Comparison of ENCODE assay signal across 28 cellular contexts in genomic region chr22:36257308-36257707, GRCh38. TPM values are rescaled to one million over a fixed set of nuclear protein-coding genes. Genes with fewer than 3 reads are reported as not detected.
DNase-seq lines count a peak whose midpoint lies in the region; ATAC-seq and TF ChIP-seq lines count a peak whose summit lies in the region.
"Had no signal": no experiment of that assay in that cellular context is flagged by ENCODE, and none has a peak within 500 bp of the region (broad histone marks: within the 10 kb centered on the region; RNA-seq: fewer than 3 reads in every experiment).

No MANE protein-coding gene starts in this region.

- no peak for TF ChIP-seq CTCF in activated CD8-positive, alpha-beta T cell treated with anti-CD3 and anti-CD28 coated beads for 36 hours (IDR thresholded peaks at IDR 0.05)
- TF ChIP-seq CTCF in Calu3 (IDR thresholded peaks at IDR 0.05; ENCODE audit: unreplicated experiment) (no peak), smooth muscle cell (IDR thresholded peaks at IDR 0.05; ENCODE audit: borderline replicate concordance, insufficient read depth, poor library complexity, severe bottlenecking) (no peak)

- no peaks in the 10 kb centered on the region for H3K36me3 ChIP-seq in smooth muscle cell (ENCODE audit: low read depth)
- H3K36me3 ChIP-seq: cardiac muscle cell, right atrium auricular region had no signal

- POLR2A ChIA-PET in activated CD8-positive, alpha-beta T cell treated with anti-CD3 and anti-CD28 coated beads, Interleukin-2, amount 10 ng/mL, durations not matched to agents 7 days and 5 days (lab: Charles Lee), result interaction anchor here (1.3 kb wide), 1 partner anchor 18 kb away, joined by 3 read pairs; the partner anchor contains the start of gene APOL2
- POLR2A ChIA-PET in activated CD8-positive, alpha-beta T cell treated with anti-CD3 and anti-CD28 coated beads for 36 hours (lab: Charles Lee), result interaction anchor here (0.6 to 1.4 kb wide), 3 partner anchors 17 to 67 kb away, joined by 3 to 5 read pairs (median 3); no protein-coding TSS in a partner anchor
- POLR2A ChIA-PET in activated CD4-positive, alpha-beta memory T cell treated with anti-CD3 and anti-CD28 coated beads, Interleukin-2, amount 10 ng/mL, durations not matched to agents 7 days and 5 days (lab: Charles Lee), result interaction anchor here (5.1 kb wide), 1 partner anchor 18 kb away, joined by 48 read pairs; the partner anchor contains the start of gene APOL2

- H3K4me3 Mint-ChIP-seq in activated CD8-positive, alpha-beta T cell treated with anti-CD3 and anti-CD28 coated beads, Interleukin-2, amount 10 ng/mL, durations not matched to agents 7 days and 5 days, result no peak overlapping the region
- H3K4me3 Mint-ChIP-seq in activated CD8-positive, alpha-beta T cell treated with anti-CD3 and anti-CD28 coated beads for 36 hours, result no peak overlapping the region
- no peak overlapping the region for H3K4me3 Mint-ChIP-seq in Calu3 (ENCODE audit: low read depth, unreplicated experiment)
- H3K4me3 Mint-ChIP-seq in activated CD4-positive, alpha-beta memory T cell treated with anti-CD3 and anti-CD28 coated beads, Interleukin-2, amount 10 ng/mL, durations not matched to agents 7 days and 5 days, result no peak overlapping the region

- H3K27ac ChIP-seq in smooth muscle cell (ENCODE audit: low read depth), result no peak overlapping the region
- H3K27ac ChIP-seq: A549, ascending aorta, cardiac muscle cell, colonic mucosa, tibial artery had no signal

- no peak overlapping the region for H3K4me3 ChIP-seq in smooth muscle cell
- H3K4me3 ChIP-seq: A549, ascending aorta, cardiac muscle cell, colonic mucosa, right atrium auricular region, tibial artery had no signal

- BruUV-seq in Calu3 (replicated peaks; lab: Mats Ljungman, UMichigan), result no TSS peak

- peaks cover 13% of the 10 kb centered on the region for H3K4me1 ChIP-seq in smooth muscle cell (ENCODE audit: low read depth)

- H3K9ac ChIP-seq in smooth muscle cell (ENCODE audit: low read depth), result no peak overlapping the region

- H2AFZ ChIP-seq in smooth muscle cell (ENCODE audit: low read depth), result no peak overlapping the region

- no peaks in the 10 kb centered on the region for H3K27me3 ChIP-seq in smooth muscle cell (ENCODE audit: low read depth)
- H3K27me3 ChIP-seq: ascending aorta, cardiac muscle cell, colonic mucosa, right atrium auricular region, tibial artery had no signal

- peak overlapping the region; percentile 40 for H3K27ac Mint-ChIP-seq in activated CD8-positive, alpha-beta T cell treated with anti-CD3 and anti-CD28 coated beads, Interleukin-2, amount 10 ng/mL, durations not matched to agents 7 days and 5 days
- H3K27ac Mint-ChIP-seq in activated CD8-positive, alpha-beta T cell treated with anti-CD3 and anti-CD28 coated beads for 36 hours, result no peak overlapping the region
- H3K27ac Mint-ChIP-seq in Calu3 (ENCODE audit: unreplicated experiment), result peak overlapping the region; percentile 9
- peak overlapping the region; percentile 66 for H3K27ac Mint-ChIP-seq in activated CD4-positive, alpha-beta memory T cell treated with anti-CD3 and anti-CD28 coated beads, Interleukin-2, amount 10 ng/mL, durations not matched to agents 7 days and 5 days

- no peak for ATAC-seq in activated CD8-positive, alpha-beta T cell treated with anti-CD3 and anti-CD28 coated beads, Interleukin-2, amount 10 ng/mL, durations not matched to agents 7 days and 5 days
- ATAC-seq in activated CD8-positive, alpha-beta T cell treated with anti-CD3 and anti-CD28 coated beads for 36 hours, result no peak
- ATAC-seq in HG03139 (IDR thresholded peaks at IDR 0.05; ENCODE audit: unreplicated experiment), result no peak
- ATAC-seq: A549, left lobe of liver, Right ventricle myocardium inferior had no signal

- H3K27me3 Mint-ChIP-seq in activated CD8-positive, alpha-beta T cell treated with anti-CD3 and anti-CD28 coated beads, Interleukin-2, amount 10 ng/mL, durations not matched to agents 7 days and 5 days (ENCODE audit: low read depth), result no peaks in the 10 kb centered on the region
- no peaks in the 10 kb centered on the region for H3K27me3 Mint-ChIP-seq in activated CD8-positive, alpha-beta T cell treated with anti-CD3 and anti-CD28 coated beads for 36 hours
- no peaks in the 10 kb centered on the region for H3K27me3 Mint-ChIP-seq in Calu3 (ENCODE audit: unreplicated experiment)
- no peaks in the 10 kb centered on the region for H3K27me3 Mint-ChIP-seq in activated CD4-positive, alpha-beta memory T cell treated with anti-CD3 and anti-CD28 coated beads, Interleukin-2, amount 10 ng/mL, durations not matched to agents 7 days and 5 days

- peaks cover 74% of the 10 kb centered on the region for H3K4me1 Mint-ChIP-seq in activated CD8-positive, alpha-beta T cell treated with anti-CD3 and anti-CD28 coated beads, Interleukin-2, amount 10 ng/mL, durations not matched to agents 7 days and 5 days (ENCODE audit: low read depth)
- H3K4me1 Mint-ChIP-seq in activated CD8-positive, alpha-beta T cell treated with anti-CD3 and anti-CD28 coated beads for 36 hours (ENCODE audit: low read depth), result peaks cover 58% of the 10 kb centered on the region
- peaks cover 55% of the 10 kb centered on the region for H3K4me1 Mint-ChIP-seq in Calu3 (ENCODE audit: low read depth, unreplicated experiment)
- H3K4me1 Mint-ChIP-seq in activated CD4-positive, alpha-beta memory T cell treated with anti-CD3 and anti-CD28 coated beads, Interleukin-2, amount 10 ng/mL, durations not matched to agents 7 days and 5 days, result peaks cover 79% of the 10 kb centered on the region

- no peak for DNase-seq in activated CD8-positive, alpha-beta T cell treated with anti-CD3 and anti-CD28 coated beads, Interleukin-2, amount 10 ng/mL, durations not matched to agents 7 days and 5 days
- no peak for DNase-seq in activated CD8-positive, alpha-beta T cell treated with anti-CD3 and anti-CD28 coated beads for 36 hours
- no peak for DNase-seq in Calu3
- no peak for DNase-seq in activated CD4-positive, alpha-beta memory T cell treated with anti-CD3 and anti-CD28 coated beads, Interleukin-2, amount 10 ng/mL, durations not matched to agents 7 days and 5 days
- peak; percentile 13 for DNase-seq in islet precursor cell
- DNase-seq in EL, result no peak
- DNase-seq in smooth muscle cell (lab: John Stamatoyannopoulos, UW; ENCODE audit: unreplicated experiment), result no peak
- DNase-seq: activated effector memory CD4-positive, alpha-beta T cell treated with anti-CD3 and anti-CD28 coated beads, Interleukin-2, amount 50 U/mL, for 16 hours; colonic mucosa; effector CD8-positive, alpha-beta T cell; Karpas-422; mesendoderm; NCI-H2081; NCI-H2227 treated with DMSO at 0.1 percent for 48 hours; NCI-H526; small intestine; stimulated activated CD4-positive, alpha-beta T cell treated with anti-CD3 and anti-CD28 coated beads, Interleukin-1b, Interleukin-23, amount 100 ng/mL, for 48 hours; T-helper 9 cell; tibial artery had no signal

- peaks cover 6% of the 10 kb centered on the region for H3F3A ChIP-seq in smooth muscle cell (ENCODE audit: low read depth)

- H3K36me3 Mint-ChIP-seq in activated CD8-positive, alpha-beta T cell treated with anti-CD3 and anti-CD28 coated beads, Interleukin-2, amount 10 ng/mL, durations not matched to agents 7 days and 5 days (ENCODE audit: low read depth), result peaks cover 67% of the 10 kb centered on the region
- peaks cover 19% of the 10 kb centered on the region for H3K36me3 Mint-ChIP-seq in activated CD8-positive, alpha-beta T cell treated with anti-CD3 and anti-CD28 coated beads for 36 hours (ENCODE audit: low read depth)
- peaks cover 79% of the 10 kb centered on the region for H3K36me3 Mint-ChIP-seq in Calu3 (ENCODE audit: insufficient read depth, unreplicated experiment)
- H3K36me3 Mint-ChIP-seq in activated CD4-positive, alpha-beta memory T cell treated with anti-CD3 and anti-CD28 coated beads, Interleukin-2, amount 10 ng/mL, durations not matched to agents 7 days and 5 days (ENCODE audit: low read depth), result peaks cover 74% of the 10 kb centered on the region

- no peaks in the 10 kb centered on the region for H4K20me1 ChIP-seq in smooth muscle cell (ENCODE audit: low read depth)

- H3K4me2 ChIP-seq in smooth muscle cell, result no peak overlapping the region
- H3K4me2 ChIP-seq: A549 had no signal

- H3K9me3 ChIP-seq in smooth muscle cell (replicated peaks; ENCODE audit: low read depth), result no peaks in the 10 kb centered on the region
- H3K9me3 ChIP-seq: A549, ascending aorta, colonic mucosa, right atrium auricular region, tibial artery had no signal

- H3K9me3 Mint-ChIP-seq in activated CD8-positive, alpha-beta T cell treated with anti-CD3 and anti-CD28 coated beads, Interleukin-2, amount 10 ng/mL, durations not matched to agents 7 days and 5 days (ENCODE audit: insufficient read depth), result no peaks in the 10 kb centered on the region
- no peaks in the 10 kb centered on the region for H3K9me3 Mint-ChIP-seq in activated CD8-positive, alpha-beta T cell treated with anti-CD3 and anti-CD28 coated beads for 36 hours
- H3K9me3 Mint-ChIP-seq in Calu3 (ENCODE audit: low read depth, unreplicated experiment), result no peaks in the 10 kb centered on the region
- H3K9me3 Mint-ChIP-seq in activated CD4-positive, alpha-beta memory T cell treated with anti-CD3 and anti-CD28 coated beads, Interleukin-2, amount 10 ng/mL, durations not matched to agents 7 days and 5 days, result no peaks in the 10 kb centered on the region

- no peaks in the 10 kb centered on the region for H3K79me2 ChIP-seq in smooth muscle cell (ENCODE audit: low read depth)

- CTCF ChIA-PET in activated CD8-positive, alpha-beta T cell treated with anti-CD3 and anti-CD28 coated beads, Interleukin-2, amount 10 ng/mL, durations not matched to agents 7 days and 5 days (lab: Charles Lee), result no interaction called here
- CTCF ChIA-PET in activated CD8-positive, alpha-beta T cell treated with anti-CD3 and anti-CD28 coated beads for 36 hours (lab: Charles Lee), result interaction anchor here (0.7 to 1.8 kb wide), 3 partner anchors 13 to 19 kb away, joined by 3 to 8 read pairs (median 3); partner anchors contain the start of gene APOL2
- CTCF ChIA-PET in Calu3 (lab: Charles Lee), result no interaction called here
- CTCF ChIA-PET in activated CD4-positive, alpha-beta memory T cell treated with anti-CD3 and anti-CD28 coated beads, Interleukin-2, amount 10 ng/mL, durations not matched to agents 7 days and 5 days (lab: Charles Lee), result no interaction called here

- WGBS in smooth muscle cell (ENCODE audit: low lambda C conversion rate), result 80% methylated on average over 8 of the region's 8 CpGs

- intact Hi-C loops in activated CD8-positive, alpha-beta T cell treated with anti-CD3 and anti-CD28 coated beads for 36 hours (cut with micrococcal nuclease), result no loop called here
- intact Hi-C loops in Calu3 (cut with micrococcal nuclease; ENCODE audit: unreplicated experiment), result no loop called here

RNA-seq across cellular contexts. Expression of gene APOL1, which starts 4.4 kb away (rescaled TPM):
- total RNA-seq in activated CD8-positive, alpha-beta T cell treated with anti-CD3 and anti-CD28 coated beads, Interleukin-2, amount 10 ng/mL, durations not matched to agents 7 days and 5 days, result 10 to 100 TPM; 37.4 to 38.2 TPM
- 10 to 100 TPM; 13.8 to 17.1 TPM for total RNA-seq in activated CD8-positive, alpha-beta T cell treated with anti-CD3 and anti-CD28 coated beads for 36 hours
- 313 and 501 TPM in 2 replicates for total RNA-seq in Calu3 (2022)
- total RNA-seq in activated CD4-positive, alpha-beta memory T cell treated with anti-CD3 and anti-CD28 coated beads, Interleukin-2, amount 10 ng/mL, durations not matched to agents 7 days and 5 days, result 10 to 100 TPM; 63.0 to 64.0 TPM
- not detected in 2 replicates for total RNA-seq in smooth muscle cell
- 0.62 and 4.9 TPM in 2 replicates for polyA plus RNA-seq in smooth muscle cell
- total RNA-seq: cardiac muscle cell had no signal

RNA-seq across cellular contexts. Expression of gene APOL2, which starts 18.0 kb away (rescaled TPM):
- total RNA-seq in activated CD8-positive, alpha-beta T cell treated with anti-CD3 and anti-CD28 coated beads, Interleukin-2, amount 10 ng/mL, durations not matched to agents 7 days and 5 days, result 10 to 100 TPM; 62.4 TPM
- 10 to 100 TPM; 45.4 to 49.7 TPM for total RNA-seq in activated CD8-positive, alpha-beta T cell treated with anti-CD3 and anti-CD28 coated beads for 36 hours
- total RNA-seq in Calu3 (2022), result 90.1 and 154 TPM in 2 replicates
- total RNA-seq in activated CD4-positive, alpha-beta memory T cell treated with anti-CD3 and anti-CD28 coated beads, Interleukin-2, amount 10 ng/mL, durations not matched to agents 7 days and 5 days, result 10 to 100 TPM; 82.3 to 83.0 TPM
- 12.2 and 14.7 TPM in 2 replicates for total RNA-seq in smooth muscle cell
- polyA plus RNA-seq in smooth muscle cell, result 8.0 and 9.2 TPM in 2 replicates

RNA-seq across cellular contexts. Expression of gene APOL4, which starts 55.7 kb away (rescaled TPM):
- 1 to 10 TPM; 6.9 to 8.5 TPM for total RNA-seq in activated CD8-positive, alpha-beta T cell treated with anti-CD3 and anti-CD28 coated beads, Interleukin-2, amount 10 ng/mL, durations not matched to agents 7 days and 5 days
- total RNA-seq in activated CD8-positive, alpha-beta T cell treated with anti-CD3 and anti-CD28 coated beads for 36 hours, result under 1 TPM; 0.18 TPM
- total RNA-seq in Calu3 (2022), result 1.5 and 4.3 TPM in 2 replicates
- total RNA-seq in activated CD4-positive, alpha-beta memory T cell treated with anti-CD3 and anti-CD28 coated beads, Interleukin-2, amount 10 ng/mL, durations not matched to agents 7 days and 5 days, result 1 to 10 TPM; 7.5 to 7.6 TPM
- total RNA-seq in smooth muscle cell, result 0.40 and 0.45 TPM in 2 replicates
- 0.97 TPM in 1 of 2 replicates, not detected in the other for polyA plus RNA-seq in smooth muscle cell
- total RNA-seq: ascending aorta, Daoy, epithelial cell of proximal tubule had no signal
- polyA plus RNA-seq: A549, cardiac muscle cell had no signal

Comparison
In these comparisons a context has a peak if more than half of its experiments do, and no peak if none do; other contexts are left out.
1. RNA of gene APOL1, which starts 4.4 kb away (total RNA-seq): 313 to 501 TPM in Calu3, 63.0 to 64.0 TPM in activated CD4-positive, alpha-beta memory T cell treated with anti-CD3 and anti-CD28 coated beads, Interleukin-2, amount 10 ng/mL, durations not matched to agents 7 days and 5 days, 37.4 to 38.2 TPM in activated CD8-positive, alpha-beta T cell treated with anti-CD3 and anti-CD28 coated beads, Interleukin-2, amount 10 ng/mL, durations not matched to agents 7 days and 5 days and 13.8 to 17.1 TPM in activated CD8-positive, alpha-beta T cell treated with anti-CD3 and anti-CD28 coated beads for 36 hours; not detected in smooth muscle cell; every median in the first group is over 10 times any median in the second.